9 cellular contexts compared by ENCODE assay signal in genomic region chr10:44995581-44995913, GRCh38. TPM values are rescaled to one million over a fixed set of nuclear protein-coding genes. Genes with fewer than 3 reads are reported as not detected.
DNase-seq lines count a peak whose midpoint lies in the region; ATAC-seq and TF ChIP-seq lines count a peak whose summit lies in the region.
"Had no signal": no experiment of that assay in that cellular context is flagged by ENCODE, and none has a peak within 500 bp of the region (broad histone marks: within the 10 kb centered on the region; RNA-seq: fewer than 3 reads in every experiment).

No MANE protein-coding gene starts in this region.

- WGBS in upper lobe of left lung, 2 donors: 37 to 43% methylated on average over 4 of the region's 4 CpGs

- H3K27me3 Mint-ChIP-seq in activated naive CD8-positive, alpha-beta T cell treated with anti-CD3 and anti-CD28 coated beads, Interleukin-2, amount 10 ng/mL, durations not matched to agents 7 days and 5 days: no peaks in the 10 kb centered on the region
- no peaks in the 10 kb centered on the region for H3K27me3 Mint-ChIP-seq in activated naive CD8-positive, alpha-beta T cell treated with anti-CD3 and anti-CD28 coated beads, Interleukin-2, amount 50 U/mL, for 24 hours
- H3K27me3 Mint-ChIP-seq in chondrocyte (ENCODE audit: low read depth) (no peaks in the 10 kb centered on the region), natural killer cell (ENCODE audit: low read depth in 2 of 2) (no peaks in the 10 kb centered on the region)

- no peaks in the 10 kb centered on the region for H3K27me3 ChIP-seq in upper lobe of left lung

- no peak overlapping the region for H3K4me3 ChIP-seq in upper lobe of left lung

- peaks cover 38% of the 10 kb centered on the region for H3K4me1 Mint-ChIP-seq in activated naive CD8-positive, alpha-beta T cell treated with anti-CD3 and anti-CD28 coated beads, Interleukin-2, amount 10 ng/mL, durations not matched to agents 7 days and 5 days
- H3K4me1 Mint-ChIP-seq in activated naive CD8-positive, alpha-beta T cell treated with anti-CD3 and anti-CD28 coated beads, Interleukin-2, amount 50 U/mL, for 24 hours: peaks cover 26% of the 10 kb centered on the region
- H3K4me1 Mint-ChIP-seq in chondrocyte (ENCODE audit: low read depth) (peaks cover 63% of the 10 kb centered on the region), natural killer cell (peaks cover 29 to 36% of the 10 kb centered on the region in 2 donors)

- intact Hi-C loops in natural killer cell (cut with micrococcal nuclease): no loop called here

- TF ChIP-seq EP300 in upper lobe of left lung (IDR thresholded peaks at IDR 0.05): no peak

- H3K4me1 ChIP-seq in upper lobe of left lung: peaks cover 71 to 88% (median 76%) of the 10 kb centered on the region in 4 donors

- peaks cover 0 to 17% (median 10%) of the 10 kb centered on the region in 4 donors for H3K36me3 ChIP-seq in upper lobe of left lung

- peak overlapping the region; percentile 74 to 92 (median 86) for H3K27ac ChIP-seq in upper lobe of left lung

- ATAC-seq in activated naive CD8-positive, alpha-beta T cell treated with anti-CD3 and anti-CD28 coated beads, Interleukin-2, amount 10 ng/mL, durations not matched to agents 7 days and 5 days (ENCODE audit: low read depth): peak; percentile 21
- no peak for ATAC-seq in activated naive CD8-positive, alpha-beta T cell treated with anti-CD3 and anti-CD28 coated beads, Interleukin-2, amount 50 U/mL, for 24 hours
- ATAC-seq in natural killer cell (peak in 1 of 3 donors; percentile 57), upper lobe of left lung (ENCODE audit: low FRiP score in 2 of 2) (no peak), GM18873 (IDR thresholded peaks at IDR 0.05; ENCODE audit: low FRiP score, unreplicated experiment) (no peak), HG02852 (IDR thresholded peaks at IDR 0.05; ENCODE audit: unreplicated experiment) (no peak)

- POLR2A ChIA-PET in activated naive CD8-positive, alpha-beta T cell treated with anti-CD3 and anti-CD28 coated beads, Interleukin-2, amount 10 ng/mL, durations not matched to agents 7 days and 5 days (lab: Charles Lee): interaction anchor here (1.1 to 1.2 kb wide), 2 partner anchors 19 to 27 kb away, joined by 3 read pairs; no protein-coding TSS in a partner anchor

- peak overlapping the region; percentile 49 for H3K4me3 Mint-ChIP-seq in activated naive CD8-positive, alpha-beta T cell treated with anti-CD3 and anti-CD28 coated beads, Interleukin-2, amount 10 ng/mL, durations not matched to agents 7 days and 5 days
- no peak overlapping the region for H3K4me3 Mint-ChIP-seq in activated naive CD8-positive, alpha-beta T cell treated with anti-CD3 and anti-CD28 coated beads, Interleukin-2, amount 50 U/mL, for 24 hours
- no peak overlapping the region for H3K4me3 Mint-ChIP-seq in chondrocyte (ENCODE audit: unreplicated experiment)
- H3K4me3 Mint-ChIP-seq in natural killer cell: peak overlapping the region; percentile 54

- no peak for TF ChIP-seq CTCF in chondrocyte (IDR thresholded peaks at IDR 0.05)
- TF ChIP-seq CTCF in natural killer cell (IDR thresholded peaks at IDR 0.05): no peak
- no peak for TF ChIP-seq CTCF in upper lobe of left lung (IDR thresholded peaks at IDR 0.05)

- H3K9me3 ChIP-seq in upper lobe of left lung: no peaks in the 10 kb centered on the region

- DNase-seq in activated naive CD8-positive, alpha-beta T cell treated with anti-CD3 and anti-CD28 coated beads, Interleukin-2, amount 10 ng/mL, durations not matched to agents 7 days and 5 days: no peak
- DNase-seq in activated naive CD8-positive, alpha-beta T cell treated with anti-CD3 and anti-CD28 coated beads, Interleukin-2, amount 50 U/mL, for 24 hours: no peak
- no peak for DNase-seq in chondrocyte (ENCODE audit: low spot score)
- no peak for DNase-seq in natural killer cell
- no peak for DNase-seq in upper lobe of left lung
- no peak for DNase-seq in NCI-H187 (lab: John Stamatoyannopoulos, UW)
- DNase-seq: NCI-H2171 had no signal

- H3K9me3 Mint-ChIP-seq in activated naive CD8-positive, alpha-beta T cell treated with anti-CD3 and anti-CD28 coated beads, Interleukin-2, amount 10 ng/mL, durations not matched to agents 7 days and 5 days: no peaks in the 10 kb centered on the region
- H3K9me3 Mint-ChIP-seq in activated naive CD8-positive, alpha-beta T cell treated with anti-CD3 and anti-CD28 coated beads, Interleukin-2, amount 50 U/mL, for 24 hours: peaks cover 6% of the 10 kb centered on the region
- H3K9me3 Mint-ChIP-seq in chondrocyte (ENCODE audit: low read depth): no peaks in the 10 kb centered on the region
- H3K9me3 Mint-ChIP-seq in natural killer cell: no peaks in the 10 kb centered on the region

- peak overlapping the region; percentile 82 for H3K27ac Mint-ChIP-seq in activated naive CD8-positive, alpha-beta T cell treated with anti-CD3 and anti-CD28 coated beads, Interleukin-2, amount 10 ng/mL, durations not matched to agents 7 days and 5 days
- H3K27ac Mint-ChIP-seq in activated naive CD8-positive, alpha-beta T cell treated with anti-CD3 and anti-CD28 coated beads, Interleukin-2, amount 50 U/mL, for 24 hours: no peak overlapping the region
- H3K27ac Mint-ChIP-seq in chondrocyte (ENCODE audit: unreplicated experiment) (peak overlapping the region; percentile 88), natural killer cell (peak overlapping the region; percentile 65 to 82)

- no peak for TF ChIP-seq POLR2A in upper lobe of left lung (IDR thresholded peaks at IDR 0.05)

- no peaks in the 10 kb centered on the region for H3K36me3 Mint-ChIP-seq in activated naive CD8-positive, alpha-beta T cell treated with anti-CD3 and anti-CD28 coated beads, Interleukin-2, amount 10 ng/mL, durations not matched to agents 7 days and 5 days
- peaks cover 5% of the 10 kb centered on the region for H3K36me3 Mint-ChIP-seq in activated naive CD8-positive, alpha-beta T cell treated with anti-CD3 and anti-CD28 coated beads, Interleukin-2, amount 50 U/mL, for 24 hours (ENCODE audit: low read depth)
- H3K36me3 Mint-ChIP-seq in chondrocyte (ENCODE audit: low read depth) (peaks cover 8% of the 10 kb centered on the region), natural killer cell (peaks cover 8% of the 10 kb centered on the region)

RNA-seq across cellular contexts. Expression of gene ZNF22, which starts 5.2 kb away (rescaled TPM):
- total RNA-seq in activated naive CD8-positive, alpha-beta T cell treated with anti-CD3 and anti-CD28 coated beads, Interleukin-2, amount 10 ng/mL, durations not matched to agents 7 days and 5 days: 10 to 100 TPM; 42.8 TPM
- total RNA-seq in chondrocyte (15.5 to 21.6 TPM (median 19.8 TPM) in 3 replicates), natural killer cell (10 to 100 TPM; 24.2 to 31.8 (median 25.0) TPM), upper lobe of left lung (10 to 100 TPM in 4 of 6 donors, 1 to 10 TPM in 2; 8.4 to 26.9 (median 18.4) TPM)

RNA-seq across cellular contexts. Expression of gene DEPP1, which starts 16.9 kb away (rescaled TPM):
- total RNA-seq in activated naive CD8-positive, alpha-beta T cell treated with anti-CD3 and anti-CD28 coated beads, Interleukin-2, amount 10 ng/mL, durations not matched to agents 7 days and 5 days: under 1 TPM in 1 of 2 experiments, not detected in 1; 0.23 TPM
- total RNA-seq in chondrocyte (9.4 to 105 TPM (median 105 TPM) in 3 replicates), natural killer cell (not detected), upper lobe of left lung (100 to 1,000 TPM in 3 of 6 donors, 10 to 100 TPM in 3; 42.0 to 405 (median 95.6) TPM)

RNA-seq across cellular contexts. Expression of gene RASSF4, which starts 35.9 kb away (rescaled TPM):
- total RNA-seq in activated naive CD8-positive, alpha-beta T cell treated with anti-CD3 and anti-CD28 coated beads, Interleukin-2, amount 10 ng/mL, durations not matched to agents 7 days and 5 days: 1 to 10 TPM; 3.0 to 3.1 TPM
- total RNA-seq in chondrocyte: 24.6 to 37.8 TPM (median 35.9 TPM) in 3 replicates
- 100 to 1,000 TPM in 2 of 3 donors, 10 to 100 TPM in 1; 99.8 to 116 (median 104) TPM for total RNA-seq in natural killer cell
- 100 to 1,000 TPM in 1 of 6 donors, 10 to 100 TPM in 5; 23.4 to 194 (median 48.0) TPM for total RNA-seq in upper lobe of left lung

Comparison
In these comparisons a context has a peak if more than half of its experiments do, and no peak if none do; other contexts are left out.
1. H3K4me3 Mint-ChIP-seq: peak in activated naive CD8-positive, alpha-beta T cell treated with anti-CD3 and anti-CD28 coated beads, Interleukin-2, amount 10 ng/mL, durations not matched to agents 7 days and 5 days (single experiment) and natural killer cell (single experiment); none in activated naive CD8-positive, alpha-beta T cell treated with anti-CD3 and anti-CD28 coated beads, Interleukin-2, amount 50 U/mL, for 24 hours (single experiment) and chondrocyte (single experiment).